9 cellular contexts compared by ENCODE assay signal in the genomic region with DNA sequence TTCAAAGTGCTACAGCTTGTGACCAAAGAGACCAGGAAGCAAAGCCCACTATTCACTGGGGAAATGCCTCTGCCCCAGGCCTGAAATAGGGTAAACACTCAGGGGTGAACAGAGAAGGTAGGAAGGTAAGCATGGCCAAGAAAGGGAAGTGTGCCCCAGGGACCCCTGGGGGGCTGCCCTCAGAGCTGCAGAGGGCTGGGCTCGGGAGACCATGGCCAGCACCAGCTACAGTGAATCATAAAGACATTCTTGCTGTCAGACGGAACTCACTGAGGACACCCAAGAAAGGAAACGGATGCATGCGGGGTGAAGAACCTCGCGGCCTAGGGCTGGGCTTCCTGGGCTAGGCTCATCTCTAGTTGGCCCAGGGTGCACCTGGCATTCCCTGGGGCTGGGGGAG. TPM values are rescaled to one million over a fixed set of nuclear protein-coding genes. Genes with fewer than 3 reads are reported as not detected.
A peak's percentile ranks its signal among the peaks of the same experiment; 100 is the strongest.
DNase-seq lines count a peak whose midpoint lies in the region; ATAC-seq, FAIRE-seq and TF ChIP-seq lines count a peak whose summit lies in the region.
"Had no signal": no experiment of that assay in that cellular context is flagged by ENCODE, and none has a peak within 500 bp of the region (broad histone marks: within the 10 kb centered on the region; RNA-seq: fewer than 3 reads in every experiment).

No MANE protein-coding gene starts in this region.

- H3K9me3 Mint-ChIP-seq in activated B cell treated with CpG ODN at 0.5 μM for 24 hours (no peaks in the 10 kb centered on the region), immature natural killer cell (no peaks in the 10 kb centered on the region), GM23338 (no peaks in the 10 kb centered on the region)

- H3K27me3 ChIP-seq in gastrocnemius medialis, result no peaks in the 10 kb centered on the region
- peaks cover 15% of the 10 kb centered on the region for H3K27me3 ChIP-seq in GM23338 (ENCODE audit: insufficient read depth)

- no peak overlapping the region for H3K4me2 ChIP-seq in GM23338

- CTCF ChIA-PET in activated B cell treated with CpG ODN at 0.5 μM for 24 hours (lab: Charles Lee), result interaction anchor here (0.8 to 2.7 kb wide), 5 partner anchors 10 to 180 kb away, joined by 3 to 16 read pairs (median 3); a partner anchor contains a TSS

- no peaks in the 10 kb centered on the region for H3K9me3 ChIP-seq in gastrocnemius medialis
- H3K9me3 ChIP-seq: thoracic aorta had no signal

- peaks cover 0 to 25% of the 10 kb centered on the region in 2 donors for H3K36me3 ChIP-seq in gastrocnemius medialis
- no peaks in the 10 kb centered on the region for H3K36me3 ChIP-seq in GM23338 (ENCODE audit: insufficient read depth)

- H3F3A ChIP-seq in GM23338 (replicated peaks; ENCODE audit: low read depth), result peaks cover 10% of the 10 kb centered on the region; the same call in 1 of the 2 replicates

- TF ChIP-seq POLR2A in GM12891 (IDR thresholded peaks at IDR 0.05; ENCODE audit: low read depth, low read length) (no peak), gastrocnemius medialis (IDR thresholded peaks at IDR 0.05) (no peak)

- H3K27ac ChIP-seq in gastrocnemius medialis (peak overlapping the region; percentile 68 to 82 (median 74)), GM23338 (ENCODE audit: low read depth) (no peak overlapping the region), coronary artery (peak overlapping the region in 1 of 2 donors; percentile 84)

- peaks cover 38 to 43% of the 10 kb centered on the region in 2 donors for H3K4me1 ChIP-seq in gastrocnemius medialis
- H3K4me1 ChIP-seq in GM23338 (ENCODE audit: insufficient read depth), result peaks cover 27% of the 10 kb centered on the region

- intact Hi-C loops in activated B cell treated with CpG ODN at 0.5 μM for 24 hours (cut with micrococcal nuclease), result loop anchor here (1.0 to 2.0 kb wide), 2 partner anchors 25 to 72 kb away; no protein-coding TSS in a partner anchor
- intact Hi-C loops in gastrocnemius medialis (cut with DNase I; ENCODE audit: low total_unique reads), result no loop called here

- POLR2A ChIA-PET in activated B cell treated with CpG ODN at 0.5 μM for 24 hours (lab: Charles Lee), result interaction anchor here (1.0 to 24.5 kb wide), 3 partner anchors 9 to 24 kb away, joined by 4 to 449 read pairs (median 5); no protein-coding TSS in a partner anchor

- peak; percentile 88 for ATAC-seq in activated B cell treated with CpG ODN at 0.5 μM for 24 hours (ENCODE audit: low read depth)
- peak in 1 of 2 donors; percentile 14 for ATAC-seq in gastrocnemius medialis
- ATAC-seq in GM23338, result no peak
- no peak for ATAC-seq in HG02840 (IDR thresholded peaks at IDR 0.05; ENCODE audit: low FRiP score, unreplicated experiment)

- H3K4me3 Mint-ChIP-seq in activated B cell treated with CpG ODN at 0.5 μM for 24 hours (peak overlapping the region; percentile 67), immature natural killer cell (peak overlapping the region in 1 of 5 donors; percentile 44), GM23338 (no peak overlapping the region)

- H4K20me1 ChIP-seq in GM23338 (replicated peaks; ENCODE audit: insufficient read depth), result no peaks in the 10 kb centered on the region; the same call in none of the 2 replicates

- H3K9me2 ChIP-seq in GM23338 (ENCODE audit: insufficient read depth), result no peaks in the 10 kb centered on the region

- H3K27ac Mint-ChIP-seq in activated B cell treated with CpG ODN at 0.5 μM for 24 hours (peak overlapping the region; percentile 16), immature natural killer cell (peak overlapping the region; percentile 43 to 87 (median 81)), GM23338 (no peak overlapping the region)

- H3K4me3 ChIP-seq in gastrocnemius medialis (no peak overlapping the region), GM23338 (no peak overlapping the region), coronary artery (no peak overlapping the region)
- H3K4me3 ChIP-seq: thoracic aorta had no signal

- H3K36me3 Mint-ChIP-seq in activated B cell treated with CpG ODN at 0.5 μM for 24 hours (ENCODE audit: low read depth) (peaks cover 47% of the 10 kb centered on the region), immature natural killer cell (peaks cover 10 to 28% (median 22%) of the 10 kb centered on the region in 3 donors), GM23338 (ENCODE audit: low read depth) (peaks cover 15% of the 10 kb centered on the region)

- DNase-seq in GM12891 (ENCODE audit: insufficient read length, low spot score), result no peak
- DNase-seq in activated B cell treated with CpG ODN at 0.5 μM for 24 hours, result peak; percentile 49
- no peak for DNase-seq in immature natural killer cell
- no peak for DNase-seq in gastrocnemius medialis
- DNase-seq in pons (ENCODE audit: low spot score), result no peak
- no peak for DNase-seq in GM23338 (ENCODE audit: low spot score)
- DNase-seq in coronary artery (ENCODE audit: low spot score), result no peak

- no peaks in the 10 kb centered on the region for H3K27me3 Mint-ChIP-seq in activated B cell treated with CpG ODN at 0.5 μM for 24 hours
- H3K27me3 Mint-ChIP-seq in immature natural killer cell (ENCODE audit: low read depth in 3 of 3), result peaks cover 8 to 10% (median 9%) of the 10 kb centered on the region in 3 donors
- H3K27me3 Mint-ChIP-seq in GM23338 (ENCODE audit: insufficient read depth, low read depth, poor library complexity), result peaks cover 43% of the 10 kb centered on the region

- H2AFZ ChIP-seq in GM23338, result no peak overlapping the region

- TF ChIP-seq CTCF in activated B cell treated with CpG ODN at 0.5 μM for 24 hours (IDR thresholded peaks at IDR 0.05), result no peak
- no peak for TF ChIP-seq CTCF in gastrocnemius medialis (IDR thresholded peaks at IDR 0.05 in 4 of 5, conservative IDR thresholded peaks at IDR 0.05 in 1 of 5)
- TF ChIP-seq CTCF in GM23338 (conservative IDR thresholded peaks at IDR 0.05; ENCODE audit: low read depth in 2 of 2), result no peak
- TF ChIP-seq CTCF in coronary artery (IDR thresholded peaks at IDR 0.05), result no peak

- no peaks in the 10 kb centered on the region for H3K79me2 ChIP-seq in GM23338 (replicated peaks; ENCODE audit: insufficient read depth)

- FAIRE-seq in GM12891 (lab: Jason Lieb, UNC), result no peak

- in situ Hi-C loops in gastrocnemius medialis (cut with MboI; ENCODE audit: low sequenced_read_pairs in 4 of 4), result loop anchor here in 2 of 4 donors (5.0 to 10.0 kb wide), 2 partner anchors 180 to 183 kb away; no protein-coding TSS in a partner anchor

- H3K4me1 Mint-ChIP-seq in activated B cell treated with CpG ODN at 0.5 μM for 24 hours (peaks cover 46% of the 10 kb centered on the region), immature natural killer cell (peaks cover 32 to 75% of the 10 kb centered on the region in 2 donors), GM23338 (peaks cover 52% of the 10 kb centered on the region)

TF ChIP-seq in GM12891, 5 proteins besides CTCF, POLR2A, EP300 and RAD21:
- TF ChIP-seq TAF1 (IDR thresholded peaks at IDR 0.05; ENCODE audit: low read depth, low read length), result no peak
- TF ChIP-seq POU2F2 (IDR thresholded peaks at IDR 0.05; ENCODE audit: low read depth, low read length), result peak; percentile 4; the same call in 1 of the 2 replicates
- TF ChIP-seq PAX5 (IDR thresholded peaks at IDR 0.05; ENCODE audit: insufficient read depth, low read length, severe bottlenecking), result no peak
- TF ChIP-seq POLR2AphosphoS5 (IDR thresholded peaks at IDR 0.05; ENCODE audit: low read depth, low read length), result no peak
- TF ChIP-seq SPI1 (IDR thresholded peaks at IDR 0.05; ENCODE audit: low read depth, low read length), result peak; percentile 65

TF ChIP-seq in GM23338, 12 proteins besides CTCF, POLR2A, EP300 and RAD21 (continues in another document):
- TF ChIP-seq CREB1 (CRISPR knock-in tag; IDR thresholded peaks at IDR 0.05; ENCODE audit: low read depth) (no peak), EZH2 (IDR thresholded peaks at IDR 0.05; ENCODE audit: low read depth, unreplicated experiment) (no peak), EZH2phosphoT487 (IDR thresholded peaks at IDR 0.05; ENCODE audit: unreplicated experiment) (no peak)

RNA-seq across cellular contexts. Expression of a gene that starts 9.6 kb away (rescaled TPM):
- 47.4 TPM for polyA plus RNA-seq in GM12891 (2012; ENCODE audit: low read depth, missing spikeins)
- total RNA-seq in activated B cell treated with CpG ODN at 0.5 μM for 24 hours, result 8.3 and 9.3 TPM in 2 replicates
- polyA plus RNA-seq in immature natural killer cell, result 1 to 10 TPM in 2 of 3 donors, under 1 TPM in 1; 0.90 to 5.9 (median 1.2) TPM
- 1 to 10 TPM; 4.6 to 9.6 (median 6.9) TPM for total RNA-seq in gastrocnemius medialis
- 0.17 TPM in 1 of 2 replicates, not detected in the other for total RNA-seq in GM23338 (2014; rRNA removed; shearing (Covaris generic))
- polyA plus RNA-seq in GM23338 (2016; fragmentation: Nextera tagmentation; extraction: Ambion mirVana), result 0.23 and 0.26 TPM in 2 replicates

RNA-seq across cellular contexts. Expression of a gene that starts 22.7 kb away (rescaled TPM):
- polyA plus RNA-seq in GM12891 (2012; ENCODE audit: low read depth, missing spikeins), result 35.2 TPM
- 29.4 and 31.2 TPM in 2 replicates for total RNA-seq in activated B cell treated with CpG ODN at 0.5 μM for 24 hours
- polyA plus RNA-seq in immature natural killer cell, result 100 to 1,000 TPM in 2 of 3 donors, 10 to 100 TPM in 1; 90.6 to 107 (median 104) TPM
- 10 to 100 TPM; 12.6 to 50.2 (median 34.4) TPM for total RNA-seq in gastrocnemius medialis
- total RNA-seq in GM23338 (2014; rRNA removed; shearing (Covaris generic)), result 21.3 and 24.8 TPM in 2 replicates
- polyA plus RNA-seq in GM23338 (2016; fragmentation: Nextera tagmentation; extraction: Ambion mirVana), result 14.9 and 15.9 TPM in 2 replicates

RNA-seq across cellular contexts. Expression of a gene that starts 34.6 kb away (rescaled TPM):
- 16.2 TPM for polyA plus RNA-seq in GM12891 (2012; ENCODE audit: low read depth, missing spikeins)
- 49.3 and 63.4 TPM in 2 replicates for total RNA-seq in activated B cell treated with CpG ODN at 0.5 μM for 24 hours
- 10 to 100 TPM; 18.6 to 26.4 (median 21.4) TPM for polyA plus RNA-seq in immature natural killer cell
- total RNA-seq in gastrocnemius medialis, result 10 to 100 TPM; 47.2 to 59.9 (median 57.7) TPM
- total RNA-seq in GM23338 (2014; rRNA removed; shearing (Covaris generic)), result 22.3 and 28.2 TPM in 2 replicates
- polyA plus RNA-seq in GM23338 (2016; fragmentation: Nextera tagmentation; extraction: Ambion mirVana), result 9.0 and 11.8 TPM in 2 replicates

RNA-seq across cellular contexts. Expression of a gene that starts 39.4 kb away (rescaled TPM):
- polyA plus RNA-seq in GM12891 (2012; ENCODE audit: low read depth, missing spikeins), result 0.03 TPM
- total RNA-seq in activated B cell treated with CpG ODN at 0.5 μM for 24 hours, result not detected in 2 replicates
- under 1 TPM in 1 of 3 donors, not detected in 2; 0.37 TPM for polyA plus RNA-seq in immature natural killer cell
- total RNA-seq in gastrocnemius medialis, result 1 to 10 TPM in 2 of 4 donors, under 1 TPM in 2; 0.31 to 1.7 (median 1.2) TPM
- total RNA-seq in GM23338 (2014; rRNA removed; shearing (Covaris generic)), result 0.17 TPM in 1 of 2 replicates, not detected in the other
- not detected in 2 replicates for polyA plus RNA-seq in GM23338 (2016; fragmentation: Nextera tagmentation; extraction: Ambion mirVana)
